ENCODE assay signal across 2 cellular contexts in the genomic region with DNA sequence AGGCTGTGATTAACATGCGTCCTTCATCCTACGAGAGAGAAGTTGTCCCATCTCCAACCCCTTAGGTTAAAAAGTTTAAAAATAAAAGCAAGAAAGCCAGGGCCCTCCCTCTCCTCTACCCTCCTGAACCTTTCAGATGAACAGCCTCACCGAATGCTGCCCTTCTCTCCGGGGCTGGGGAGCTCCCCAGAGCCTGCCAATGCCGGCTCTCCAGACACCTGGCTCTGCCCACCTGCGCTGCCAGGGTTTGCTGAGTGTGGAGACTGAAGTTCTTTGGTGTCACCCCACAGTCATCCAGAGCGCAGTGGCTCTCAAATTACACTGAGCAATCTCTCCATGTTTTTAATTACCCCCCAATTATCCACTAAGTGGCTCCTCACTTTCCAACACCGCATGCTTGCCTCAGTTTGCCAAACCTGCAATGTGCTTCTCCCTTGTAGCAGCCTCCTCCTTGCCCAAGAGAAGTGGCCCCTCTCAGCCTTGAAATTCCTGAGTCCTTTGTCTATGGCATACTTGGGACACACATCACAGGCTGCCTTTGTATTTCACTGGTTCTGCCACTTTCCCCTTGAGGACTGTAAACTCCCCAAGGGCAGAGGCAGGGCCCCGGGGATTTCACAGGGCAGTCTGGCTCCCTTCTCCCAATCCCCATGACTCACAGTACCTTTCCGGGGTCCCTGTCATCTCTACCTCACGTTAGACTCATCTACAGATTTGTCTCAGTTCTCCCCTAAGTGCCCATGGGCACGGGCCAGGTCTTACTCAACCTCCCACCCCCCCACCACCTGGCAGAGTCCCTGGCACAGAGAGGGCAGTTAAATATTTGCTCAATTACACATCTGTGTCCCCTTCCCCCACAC.
A peak's percentile ranks its signal among the peaks of the same experiment; 100 is the strongest.
TF ChIP-seq lines count a peak whose summit lies in the region.

No MANE protein-coding gene starts in this region.

TF ChIP-seq in HEK293, 187 proteins besides CTCF, POLR2A, EP300 and RAD21 (continued from another document and continues in another):
- TF ChIP-seq, protein P1, sequence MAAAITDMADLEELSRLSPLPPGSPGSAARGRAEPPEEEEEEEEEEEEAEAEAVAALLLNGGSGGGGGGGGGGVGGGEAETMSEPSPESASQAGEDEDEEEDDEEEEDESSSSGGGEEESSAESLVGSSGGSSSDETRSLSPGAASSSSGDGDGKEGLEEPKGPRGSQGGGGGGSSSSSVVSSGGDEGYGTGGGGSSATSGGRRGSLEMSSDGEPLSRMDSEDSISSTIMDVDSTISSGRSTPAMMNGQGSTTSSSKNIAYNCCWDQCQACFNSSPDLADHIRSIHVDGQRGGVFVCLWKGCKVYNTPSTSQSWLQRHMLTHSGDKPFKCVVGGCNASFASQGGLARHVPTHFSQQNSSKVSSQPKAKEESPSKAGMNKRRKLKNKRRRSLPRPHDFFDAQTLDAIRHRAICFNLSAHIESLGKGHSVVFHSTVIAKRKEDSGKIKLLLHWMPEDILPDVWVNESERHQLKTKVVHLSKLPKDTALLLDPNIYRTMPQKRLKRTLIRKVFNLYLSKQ (tag by site-specific recombination; IDR thresholded peaks at IDR 0.05; ENCODE audit: borderline replicate concordance), result no peak
- no peak for TF ChIP-seq ZNF140 (tag by site-specific recombination; IDR thresholded peaks at IDR 0.05)
- no peak for TF ChIP-seq ZNF544 (tag by site-specific recombination; IDR thresholded peaks at IDR 0.05)
- no peak for TF ChIP-seq GLI2 (tag by site-specific recombination; IDR thresholded peaks at IDR 0.05; ENCODE audit: borderline replicate concordance, low read depth)
- TF ChIP-seq, protein P2, sequence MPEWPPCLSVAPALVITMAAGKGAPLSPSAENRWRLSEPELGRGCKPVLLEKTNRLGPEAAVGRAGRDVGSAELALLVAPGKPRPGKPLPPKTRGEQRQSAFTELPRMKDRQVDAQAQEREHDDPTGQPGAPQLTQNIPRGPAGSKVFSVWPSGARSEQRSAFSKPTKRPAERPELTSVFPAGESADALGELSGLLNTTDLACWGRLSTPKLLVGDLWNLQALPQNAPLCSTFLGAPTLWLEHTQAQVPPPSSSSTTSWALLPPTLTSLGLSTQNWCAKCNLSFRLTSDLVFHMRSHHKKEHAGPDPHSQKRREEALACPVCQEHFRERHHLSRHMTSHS (tag by site-specific recombination; IDR thresholded peaks at IDR 0.05), result no peak
- TF ChIP-seq, protein P3, sequence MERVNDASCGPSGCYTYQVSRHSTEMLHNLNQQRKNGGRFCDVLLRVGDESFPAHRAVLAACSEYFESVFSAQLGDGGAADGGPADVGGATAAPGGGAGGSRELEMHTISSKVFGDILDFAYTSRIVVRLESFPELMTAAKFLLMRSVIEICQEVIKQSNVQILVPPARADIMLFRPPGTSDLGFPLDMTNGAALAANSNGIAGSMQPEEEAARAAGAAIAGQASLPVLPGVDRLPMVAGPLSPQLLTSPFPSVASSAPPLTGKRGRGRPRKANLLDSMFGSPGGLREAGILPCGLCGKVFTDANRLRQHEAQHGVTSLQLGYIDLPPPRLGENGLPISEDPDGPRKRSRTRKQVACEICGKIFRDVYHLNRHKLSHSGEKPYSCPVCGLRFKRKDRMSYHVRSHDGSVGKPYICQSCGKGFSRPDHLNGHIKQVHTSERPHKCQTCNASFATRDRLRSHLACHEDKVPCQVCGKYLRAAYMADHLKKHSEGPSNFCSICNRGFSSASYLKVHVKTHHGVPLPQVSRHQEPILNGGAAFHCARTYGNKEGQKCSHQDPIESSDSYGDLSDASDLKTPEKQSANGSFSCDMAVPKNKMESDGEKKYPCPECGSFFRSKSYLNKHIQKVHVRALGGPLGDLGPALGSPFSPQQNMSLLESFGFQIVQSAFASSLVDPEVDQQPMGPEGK (tag by site-specific recombination; IDR thresholded peaks at IDR 0.05), result peak; percentile 48; the same call in 1 of the 2 replicates
- peak; percentile 93 for TF ChIP-seq ZBTB20 (tag by site-specific recombination; IDR thresholded peaks at IDR 0.05)
- TF ChIP-seq, protein P4, sequence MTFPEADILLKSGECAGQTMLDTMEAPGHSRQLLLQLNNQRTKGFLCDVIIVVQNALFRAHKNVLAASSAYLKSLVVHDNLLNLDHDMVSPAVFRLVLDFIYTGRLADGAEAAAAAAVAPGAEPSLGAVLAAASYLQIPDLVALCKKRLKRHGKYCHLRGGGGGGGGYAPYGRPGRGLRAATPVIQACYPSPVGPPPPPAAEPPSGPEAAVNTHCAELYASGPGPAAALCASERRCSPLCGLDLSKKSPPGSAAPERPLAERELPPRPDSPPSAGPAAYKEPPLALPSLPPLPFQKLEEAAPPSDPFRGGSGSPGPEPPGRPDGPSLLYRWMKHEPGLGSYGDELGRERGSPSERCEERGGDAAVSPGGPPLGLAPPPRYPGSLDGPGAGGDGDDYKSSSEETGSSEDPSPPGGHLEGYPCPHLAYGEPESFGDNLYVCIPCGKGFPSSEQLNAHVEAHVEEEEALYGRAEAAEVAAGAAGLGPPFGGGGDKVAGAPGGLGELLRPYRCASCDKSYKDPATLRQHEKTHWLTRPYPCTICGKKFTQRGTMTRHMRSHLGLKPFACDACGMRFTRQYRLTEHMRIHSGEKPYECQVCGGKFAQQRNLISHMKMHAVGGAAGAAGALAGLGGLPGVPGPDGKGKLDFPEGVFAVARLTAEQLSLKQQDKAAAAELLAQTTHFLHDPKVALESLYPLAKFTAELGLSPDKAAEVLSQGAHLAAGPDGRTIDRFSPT (tag by site-specific recombination; IDR thresholded peaks at IDR 0.05), result peak; percentile 66
- TF ChIP-seq ZEB2 (tag by site-specific recombination; IDR thresholded peaks at IDR 0.05), result peak; percentile 18; the same call in 1 of the 2 replicates
- TF ChIP-seq, protein P5, sequence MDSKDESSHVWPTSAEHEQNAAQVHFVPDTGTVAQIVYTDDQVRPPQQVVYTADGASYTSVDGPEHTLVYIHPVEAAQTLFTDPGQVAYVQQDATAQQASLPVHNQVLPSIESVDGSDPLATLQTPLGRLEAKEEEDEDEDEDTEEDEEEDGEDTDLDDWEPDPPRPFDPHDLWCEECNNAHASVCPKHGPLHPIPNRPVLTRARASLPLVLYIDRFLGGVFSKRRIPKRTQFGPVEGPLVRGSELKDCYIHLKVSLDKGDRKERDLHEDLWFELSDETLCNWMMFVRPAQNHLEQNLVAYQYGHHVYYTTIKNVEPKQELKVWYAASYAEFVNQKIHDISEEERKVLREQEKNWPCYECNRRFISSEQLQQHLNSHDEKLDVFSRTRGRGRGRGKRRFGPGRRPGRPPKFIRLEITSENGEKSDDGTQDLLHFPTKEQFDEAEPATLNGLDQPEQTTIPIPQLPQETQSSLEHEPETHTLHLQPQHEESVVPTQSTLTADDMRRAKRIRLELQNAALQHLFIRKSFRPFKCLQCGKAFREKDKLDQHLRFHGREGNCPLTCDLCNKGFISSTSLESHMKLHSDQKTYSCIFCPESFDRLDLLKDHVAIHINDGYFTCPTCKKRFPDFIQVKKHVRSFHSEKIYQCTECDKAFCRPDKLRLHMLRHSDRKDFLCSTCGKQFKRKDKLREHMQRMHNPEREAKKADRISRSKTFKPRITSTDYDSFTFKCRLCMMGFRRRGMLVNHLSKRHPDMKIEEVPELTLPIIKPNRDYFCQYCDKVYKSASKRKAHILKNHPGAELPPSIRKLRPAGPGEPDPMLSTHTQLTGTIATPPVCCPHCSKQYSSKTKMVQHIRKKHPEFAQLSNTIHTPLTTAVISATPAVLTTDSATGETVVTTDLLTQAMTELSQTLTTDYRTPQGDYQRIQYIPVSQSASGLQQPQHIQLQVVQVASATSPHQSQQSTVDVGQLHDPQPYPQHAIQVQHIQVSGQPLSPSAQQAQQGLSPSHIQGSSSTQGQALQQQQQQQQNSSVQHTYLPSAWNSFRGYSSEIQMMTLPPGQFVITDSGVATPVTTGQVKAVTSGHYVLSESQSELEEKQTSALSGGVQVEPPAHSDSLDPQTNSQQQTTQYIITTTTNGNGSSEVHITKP (tag by site-specific recombination; IDR thresholded peaks at IDR 0.05), result peak; percentile 56; the same call in 1 of the 2 replicates
- TF ChIP-seq ZFP41 (tag by site-specific recombination; IDR thresholded peaks at IDR 0.05; ENCODE audit: borderline replicate concordance), result no peak
- peak; percentile 51 for TF ChIP-seq FEZF1 (tag by site-specific recombination; IDR thresholded peaks at IDR 0.05)
- TF ChIP-seq ZNF600 (tag by site-specific recombination; IDR thresholded peaks at IDR 0.05), result peak; percentile 60; the same call in 1 of the 2 replicates

TF ChIP-seq in liver, 16 proteins besides CTCF, POLR2A, EP300 and RAD21 (continued from another document):
- TF ChIP-seq FOXA1 (IDR thresholded peaks at IDR 0.05) (peak; percentile 31), HNF4G (IDR thresholded peaks at IDR 0.05) (peak; percentile 6), JUND (IDR thresholded peaks at IDR 0.05) (peak; percentile 23 to 78), EGR1 (IDR thresholded peaks at IDR 0.05; ENCODE audit: low read depth in 2 of 2) (no peak), HNF4A (conservative IDR thresholded peaks at IDR 0.05) (peak; percentile 61 to 82), GABPA (IDR thresholded peaks at IDR 0.05 in 1 of 2, conservative IDR thresholded peaks at IDR 0.05 in 1 of 2) (peak in 1 of 2 donors; percentile 53), NR2F2 (IDR thresholded peaks at IDR 0.05) (no peak), RXRA (IDR thresholded peaks at IDR 0.05) (peak; percentile 55 to 86), TAF1 (conservative IDR thresholded peaks at IDR 0.05) (no peak), FOXA2 (IDR thresholded peaks at IDR 0.05) (peak; percentile 67), SP1 (IDR thresholded peaks at IDR 0.05) (peak; percentile 50)
- TF ChIP-seq, protein P6, sequence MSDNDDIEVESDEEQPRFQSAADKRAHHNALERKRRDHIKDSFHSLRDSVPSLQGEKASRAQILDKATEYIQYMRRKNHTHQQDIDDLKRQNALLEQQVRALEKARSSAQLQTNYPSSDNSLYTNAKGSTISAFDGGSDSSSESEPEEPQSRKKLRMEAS (IDR thresholded peaks at IDR 0.05), result peak; percentile 68
- TF ChIP-seq, protein P7, sequence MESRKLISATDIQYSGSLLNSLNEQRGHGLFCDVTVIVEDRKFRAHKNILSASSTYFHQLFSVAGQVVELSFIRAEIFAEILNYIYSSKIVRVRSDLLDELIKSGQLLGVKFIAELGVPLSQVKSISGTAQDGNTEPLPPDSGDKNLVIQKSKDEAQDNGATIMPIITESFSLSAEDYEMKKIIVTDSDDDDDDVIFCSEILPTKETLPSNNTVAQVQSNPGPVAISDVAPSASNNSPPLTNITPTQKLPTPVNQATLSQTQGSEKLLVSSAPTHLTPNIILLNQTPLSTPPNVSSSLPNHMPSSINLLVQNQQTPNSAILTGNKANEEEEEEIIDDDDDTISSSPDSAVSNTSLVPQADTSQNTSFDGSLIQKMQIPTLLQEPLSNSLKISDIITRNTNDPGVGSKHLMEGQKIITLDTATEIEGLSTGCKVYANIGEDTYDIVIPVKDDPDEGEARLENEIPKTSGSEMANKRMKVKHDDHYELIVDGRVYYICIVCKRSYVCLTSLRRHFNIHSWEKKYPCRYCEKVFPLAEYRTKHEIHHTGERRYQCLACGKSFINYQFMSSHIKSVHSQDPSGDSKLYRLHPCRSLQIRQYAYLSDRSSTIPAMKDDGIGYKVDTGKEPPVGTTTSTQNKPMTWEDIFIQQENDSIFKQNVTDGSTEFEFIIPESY (IDR thresholded peaks at IDR 0.05), result peak; percentile 43
- TF ChIP-seq, protein P8, sequence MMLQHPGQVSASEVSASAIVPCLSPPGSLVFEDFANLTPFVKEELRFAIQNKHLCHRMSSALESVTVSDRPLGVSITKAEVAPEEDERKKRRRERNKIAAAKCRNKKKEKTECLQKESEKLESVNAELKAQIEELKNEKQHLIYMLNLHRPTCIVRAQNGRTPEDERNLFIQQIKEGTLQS (IDR thresholded peaks at IDR 0.05), result peak; percentile 21
TF ChIP-seq in liver: peak in this region for 11.
